ENCODE assay signal across 8 cellular contexts in the genomic region with DNA sequence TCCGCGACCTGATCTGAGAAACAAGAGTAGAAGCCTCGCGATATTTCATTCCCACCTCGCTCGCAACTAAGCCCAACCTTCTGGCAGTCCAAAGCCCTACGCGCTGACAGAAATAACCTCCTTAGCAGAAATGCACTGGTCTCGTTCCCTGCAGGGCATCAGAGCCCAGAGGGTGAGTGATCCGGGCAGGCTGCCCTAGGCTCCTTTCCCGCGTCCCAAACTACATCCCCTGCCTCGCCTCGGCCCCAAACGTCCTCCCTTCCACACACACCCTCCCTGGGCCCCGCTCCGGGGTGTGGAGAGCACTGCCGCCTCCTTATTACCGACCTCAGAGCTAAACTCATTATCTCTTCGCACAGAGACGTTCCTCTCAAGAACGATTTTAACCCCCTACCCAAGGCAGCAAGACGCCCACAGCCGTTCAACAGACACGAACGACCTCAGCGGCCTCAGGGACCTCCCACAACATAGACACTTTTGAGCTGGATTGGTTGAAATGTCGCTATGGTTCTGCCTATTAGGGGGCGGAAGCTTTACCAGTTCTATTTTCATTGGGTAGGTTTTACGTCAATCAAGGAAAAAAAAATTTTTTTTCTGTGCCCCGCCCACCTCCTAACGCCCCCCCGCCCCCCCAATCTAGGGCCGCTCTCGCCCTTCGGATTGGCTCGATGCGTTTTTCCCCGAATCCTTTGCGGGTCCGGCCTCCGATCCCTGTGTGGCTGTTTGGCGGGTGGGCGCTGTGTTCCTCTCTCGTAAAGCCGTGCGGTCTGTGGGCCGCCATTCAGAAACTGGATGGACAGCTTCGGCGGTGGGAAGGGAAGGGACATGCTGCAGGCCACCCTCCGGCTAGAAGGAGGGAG. TPM values are rescaled to one million over a fixed set of nuclear protein-coding genes. Genes with fewer than 3 reads are reported as not detected.
A peak's percentile ranks its signal among the peaks of the same experiment; 100 is the strongest.
DNase-seq lines count a peak whose midpoint lies in the region; ATAC-seq, FAIRE-seq and TF ChIP-seq lines count a peak whose summit lies in the region.

A gene (minus strand): TSS at position 439 of the 860 bp plus-strand sequence. CDS start 95 bp downstream, at position 344.

- peak within 1 kb of the TSS; percentile 89 for H2AFZ ChIP-seq in DND-41 (ENCODE audit: low read depth, low read length)

- no peaks in the 10 kb centered on the region for H3K27me3 Mint-ChIP-seq in activated T-cell treated with anti-CD3 and anti-CD28 coated beads, Interleukin-2, amount 50 U/mL, for 72 hours (ENCODE audit: low read depth)

- H3K9me3 Mint-ChIP-seq in activated T-cell treated with anti-CD3 and anti-CD28 coated beads, Interleukin-2, amount 50 U/mL, for 72 hours = no peaks in the 10 kb centered on the region

- peaks cover 37% of the 10 kb centered on the region for H3K4me1 ChIP-seq in DND-41 (ENCODE audit: insufficient read depth, low read length)
- peaks cover 0 to 32% (median 0%) of the 10 kb centered on the region in 3 donors for H3K4me1 ChIP-seq in esophagus squamous epithelium

- peak; percentile 20 for TF ChIP-seq CTCF in DND-41 (IDR thresholded peaks at IDR 0.05; ENCODE audit: borderline replicate concordance, extremely low read depth, low read length, poor library complexity, severe bottlenecking)
- peak in 1 of 6 experiments; percentile 5 for TF ChIP-seq CTCF in esophagus squamous epithelium (IDR thresholded peaks at IDR 0.05)

- peak; percentile 93 for DNase-seq in DND-41
- DNase-seq in RCC 7860 (ENCODE audit: low spot score) = peak; percentile 87
- DNase-seq in activated T-cell treated with anti-CD3 and anti-CD28 coated beads, Interleukin-2, amount 50 U/mL, for 72 hours = peak; percentile 89 to 92
- peak; percentile 70 for DNase-seq in esophagus squamous epithelium (lab: John Stamatoyannopoulos, UW)
- DNase-seq in myocyte (ENCODE audit: low read depth) = peak; percentile 97
- DNase-seq in stimulated activated CD8-positive, alpha-beta memory T cell treated with anti-CD3 and anti-CD28 coated beads, Interleukin-7, amount 100 ng/mL, for 48 hours (ENCODE audit: extremely low read depth in 1 of 2, low read depth in 1 of 2) = peak; percentile 78 to 89

- H3K27ac ChIP-seq in DND-41 (ENCODE audit: low read length) (peak within 1 kb of the TSS; percentile 96), KOPT-K1 (ENCODE audit: low read depth, low read length, poor library complexity, severe bottlenecking) (peak within 1 kb of the TSS; percentile 98), esophagus squamous epithelium (peak within 1 kb of the TSS; percentile 98 to 99 (median 98))

- peaks cover 7 to 13% of the 10 kb centered on the region in 2 donors for H3K36me3 Mint-ChIP-seq in activated T-cell treated with anti-CD3 and anti-CD28 coated beads, Interleukin-2, amount 50 U/mL, for 72 hours (ENCODE audit: insufficient read depth in 2 of 2)

- H4K20me1 ChIP-seq in DND-41 (ENCODE audit: insufficient read depth, low read length) = no peaks in the 10 kb centered on the region

- peak; percentile 93 for ATAC-seq in DND-41 (ENCODE audit: insufficient read depth, low read depth)
- peak; percentile 93 for ATAC-seq in GM21825 (IDR thresholded peaks at IDR 0.05; ENCODE audit: unreplicated experiment)
- peak; percentile 94 to 95 for ATAC-seq in activated T-cell treated with anti-CD3 and anti-CD28 coated beads, Interleukin-2, amount 50 U/mL, for 72 hours (replicated peaks in 1 of 2)

- peaks cover 28% of the 10 kb centered on the region for H3K79me2 ChIP-seq in DND-41 (ENCODE audit: insufficient read depth, low read length)

- H3K4me2 ChIP-seq in DND-41 (ENCODE audit: insufficient read depth, low read length) = peak within 1 kb of the TSS; percentile 85

- H3K36me3 ChIP-seq in DND-41 (ENCODE audit: insufficient read depth, low read length) (peaks cover 19% of the 10 kb centered on the region), KOPT-K1 (ENCODE audit: insufficient read depth, low read length) (peaks cover 24% of the 10 kb centered on the region), esophagus squamous epithelium (peaks cover 0 to 14% (median 0%) of the 10 kb centered on the region in 3 donors)

- TF ChIP-seq POLR2A in esophagus squamous epithelium (IDR thresholded peaks at IDR 0.05) = peak in 3 of 4 donors; percentile 74 to 88 (median 74)

- H3K4me1 Mint-ChIP-seq in activated T-cell treated with anti-CD3 and anti-CD28 coated beads, Interleukin-2, amount 50 U/mL, for 72 hours (ENCODE audit: low read depth) = peaks cover 16% of the 10 kb centered on the region

- intact Hi-C loops in esophagus squamous epithelium (cut with DNase I) = no loop called here

- H3K9ac ChIP-seq in DND-41 (ENCODE audit: low read depth, low read length) = peak within 1 kb of the TSS; percentile 92

- peak within 1 kb of the TSS; percentile 71 to 81 for H3K4me3 ChIP-seq in DND-41 (ENCODE audit: low read depth in 1 of 2, low read length in 2 of 2)
- H3K4me3 ChIP-seq in esophagus squamous epithelium = peak within 1 kb of the TSS; percentile 74 to 95 (median 91)

- H3K9me3 ChIP-seq in DND-41 (ENCODE audit: insufficient read depth, low read length, severe bottlenecking) (no peaks in the 10 kb centered on the region), KOPT-K1 (ENCODE audit: insufficient read depth, low read length, poor library complexity, severe bottlenecking) (no peaks in the 10 kb centered on the region), esophagus squamous epithelium (no peaks in the 10 kb centered on the region)

- peak; percentile 17 for FAIRE-seq in RCC 7860 (lab: Jason Lieb, UNC)

- H3K4me3 Mint-ChIP-seq in activated T-cell treated with anti-CD3 and anti-CD28 coated beads, Interleukin-2, amount 50 U/mL, for 72 hours = no peak within 1 kb of the TSS

- 1% methylated on average over 38 to 39 of the region's 51 CpGs for WGBS in esophagus squamous epithelium, 2 donors

- H3K27ac Mint-ChIP-seq in activated T-cell treated with anti-CD3 and anti-CD28 coated beads, Interleukin-2, amount 50 U/mL, for 72 hours = no peak within 1 kb of the TSS

- no peaks in the 10 kb centered on the region for H3K27me3 ChIP-seq in DND-41 (ENCODE audit: insufficient read depth, low read length, poor library complexity)
- H3K27me3 ChIP-seq in esophagus squamous epithelium = no peaks in the 10 kb centered on the region

RNA-seq across cellular contexts. Expression of the gene that starts here (rescaled TPM):
- total RNA-seq in activated T-cell treated with anti-CD3 and anti-CD28 coated beads, Interleukin-2, amount 50 U/mL, for 72 hours = 10 to 100 TPM; 29.3 to 30.1 TPM
- total RNA-seq in esophagus squamous epithelium (10 to 100 TPM in 3 of 4 donors, 1 to 10 TPM in 1; 6.9 to 29.8 (median 12.0) TPM), myocyte (4.9 and 14.0 TPM in 2 replicates)
- 17.2 TPM for polyA plus RNA-seq in myocyte (2012)

Comparison
In these comparisons a context has a peak if more than half of its experiments do, and no peak if none do; other contexts are left out.
1. Peak in every context shown above with its lines: DNase-seq, ATAC-seq, H3K4me3 ChIP-seq and H3K27ac ChIP-seq.